14 cellular contexts compared by ENCODE assay signal in the genomic region with DNA sequence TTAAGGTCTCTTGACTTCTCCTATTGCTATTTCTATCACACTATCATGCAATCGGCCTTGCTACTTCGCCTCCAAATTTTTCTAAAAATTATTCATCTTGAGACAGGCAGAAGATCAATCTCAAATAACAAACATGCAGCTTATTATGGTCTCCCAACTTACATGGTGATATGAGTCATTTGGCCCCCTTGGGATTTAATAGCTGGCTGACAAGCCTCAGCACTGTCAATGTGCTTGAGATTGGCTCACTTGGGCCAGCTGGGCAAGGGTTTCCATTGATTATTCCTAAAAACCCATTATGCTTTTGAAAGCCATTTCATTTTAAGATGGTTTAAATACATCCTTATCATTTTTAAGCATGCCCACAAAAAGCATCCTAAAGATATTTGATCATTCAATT.
"Had no signal": no experiment of that assay in that cellular context is flagged by ENCODE, and none has a peak within 500 bp of the region (broad histone marks: within the 10 kb centered on the region; RNA-seq: fewer than 3 reads in every experiment).

No MANE protein-coding gene starts in this region.

- H3K4me3 Mint-ChIP-seq: activated CD4-positive, alpha-beta memory T cell treated with anti-CD3 and anti-CD28 coated beads for 36 hours; activated CD4-positive, alpha-beta T cell treated with anti-CD3 and anti-CD28 coated beads for 36 hours; activated CD8-positive, alpha-beta memory T cell treated with anti-CD3 and anti-CD28 coated beads, Interleukin-2, amount 10 ng/mL, durations not matched to agents 7 days and 5 days; activated naive CD4-positive, alpha-beta T cell treated with anti-CD3 and anti-CD28 coated beads for 36 hours; natural killer cell; stimulated activated naive CD8-positive, alpha-beta T cell treated with anti-CD3 and anti-CD28 coated beads, Interleukin-15, amount 100 ng/mL, for 72 hours; type B pancreatic cell had no signal

- H3K4me1 Mint-ChIP-seq: activated CD4-positive, alpha-beta T cell treated with anti-CD3 and anti-CD28 coated beads for 36 hours; activated CD8-positive, alpha-beta memory T cell treated with anti-CD3 and anti-CD28 coated beads, Interleukin-2, amount 10 ng/mL, durations not matched to agents 7 days and 5 days; natural killer cell; stimulated activated naive CD8-positive, alpha-beta T cell treated with anti-CD3 and anti-CD28 coated beads, Interleukin-15, amount 100 ng/mL, for 72 hours had no signal

- H3K9me3 Mint-ChIP-seq: activated CD4-positive, alpha-beta memory T cell treated with anti-CD3 and anti-CD28 coated beads for 36 hours; activated naive CD4-positive, alpha-beta T cell treated with anti-CD3 and anti-CD28 coated beads for 36 hours; activated T-helper 2 cell treated with anti-CD3 and anti-CD28 coated beads, Interferon-gamma antibody, Interleukin-2, Interleukin-4, amounts not matched to agents 10 μg/mL and 5 μg/mL and 100 μg/mL, durations not matched to agents 14 hours and 24 hours and 36 hours; natural killer cell; stimulated activated naive CD8-positive, alpha-beta T cell treated with anti-CD3 and anti-CD28 coated beads, Interleukin-15, amount 100 ng/mL, for 72 hours; type B pancreatic cell had no signal

- DNase-seq: activated CD4-positive, alpha-beta memory T cell treated with anti-CD3 and anti-CD28 coated beads for 36 hours; activated CD4-positive, alpha-beta T cell treated with anti-CD3 and anti-CD28 coated beads for 36 hours; activated CD8-positive, alpha-beta memory T cell treated with anti-CD3 and anti-CD28 coated beads, Interleukin-2, amount 10 ng/mL, durations not matched to agents 7 days and 5 days; activated naive CD4-positive, alpha-beta T cell treated with anti-CD3 and anti-CD28 coated beads for 36 hours; activated T-cell treated with anti-CD3 and anti-CD28 coated beads, Interleukin-2, amount 50 U/mL, for 1 hour; hippocampal formation; left ventricle myocardium inferior; mucosa of descending colon; natural killer cell; sigmoid colon; stimulated activated CD4-positive, alpha-beta T cell treated with anti-CD3 and anti-CD28 coated beads, Interleukin-1b, Interleukin-23, amount 100 ng/mL, for 48 hours; stimulated activated naive CD8-positive, alpha-beta T cell treated with anti-CD3 and anti-CD28 coated beads, Interleukin-15, amount 100 ng/mL, for 72 hours had no signal

- H3K36me3 Mint-ChIP-seq: activated CD4-positive, alpha-beta memory T cell treated with anti-CD3 and anti-CD28 coated beads for 36 hours; activated CD8-positive, alpha-beta memory T cell treated with anti-CD3 and anti-CD28 coated beads, Interleukin-2, amount 10 ng/mL, durations not matched to agents 7 days and 5 days; natural killer cell; type B pancreatic cell had no signal

- H3K27me3 Mint-ChIP-seq: activated CD4-positive, alpha-beta memory T cell treated with anti-CD3 and anti-CD28 coated beads for 36 hours had no signal

- H3K27ac Mint-ChIP-seq: activated CD4-positive, alpha-beta memory T cell treated with anti-CD3 and anti-CD28 coated beads for 36 hours; activated CD4-positive, alpha-beta T cell treated with anti-CD3 and anti-CD28 coated beads for 36 hours; activated CD8-positive, alpha-beta memory T cell treated with anti-CD3 and anti-CD28 coated beads, Interleukin-2, amount 10 ng/mL, durations not matched to agents 7 days and 5 days; activated naive CD4-positive, alpha-beta T cell treated with anti-CD3 and anti-CD28 coated beads for 36 hours; activated T-helper 2 cell treated with anti-CD3 and anti-CD28 coated beads, Interferon-gamma antibody, Interleukin-2, Interleukin-4, amounts not matched to agents 10 μg/mL and 5 μg/mL and 100 μg/mL, durations not matched to agents 14 hours and 24 hours and 36 hours; natural killer cell; stimulated activated naive CD8-positive, alpha-beta T cell treated with anti-CD3 and anti-CD28 coated beads, Interleukin-15, amount 100 ng/mL, for 72 hours; type B pancreatic cell had no signal
